ENCODE assay signal across 10 cellular contexts in the genomic region with DNA sequence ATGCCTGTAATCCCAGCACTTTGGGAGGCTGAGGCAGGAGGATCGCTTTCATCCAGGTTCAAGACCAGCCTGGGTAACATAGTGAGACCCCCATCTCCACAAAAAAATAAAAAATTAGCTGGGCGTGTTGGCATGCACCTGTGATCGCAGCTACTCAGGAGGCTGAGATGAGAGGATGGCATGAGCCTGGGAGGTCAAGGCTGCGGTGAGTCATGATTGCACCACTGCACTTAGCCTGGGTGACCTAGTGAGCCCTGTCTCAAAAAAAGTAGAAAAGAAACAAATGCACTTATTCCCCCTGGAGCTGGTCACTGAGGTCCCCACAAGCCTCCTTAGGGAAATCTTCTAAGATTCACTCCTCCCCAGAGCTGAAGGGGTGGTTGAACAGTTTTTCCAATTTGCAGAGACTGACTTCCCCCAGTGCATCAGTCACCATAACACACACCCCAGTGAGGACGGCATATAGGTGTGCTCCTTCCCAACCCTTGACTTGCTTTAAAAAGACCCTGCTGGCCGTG. TPM values are rescaled to one million over a fixed set of nuclear protein-coding genes. Genes with fewer than 3 reads are reported as not detected.
DNase-seq lines count a peak whose midpoint lies in the region; ATAC-seq and TF ChIP-seq lines count a peak whose summit lies in the region.
"Had no signal": no experiment of that assay in that cellular context is flagged by ENCODE, and none has a peak within 500 bp of the region (broad histone marks: within the 10 kb centered on the region; RNA-seq: fewer than 3 reads in every experiment).

No MANE protein-coding gene starts in this region.

- no peak overlapping the region for H3K4me2 ChIP-seq in neuronal stem cell (ENCODE audit: insufficient read depth, low read length, poor library complexity, severe bottlenecking)

- peaks cover 0 to 9% of the 10 kb centered on the region in 2 donors for H3K4me1 ChIP-seq in naive thymus-derived CD4-positive, alpha-beta T cell (ENCODE audit: control insufficient read depth in 2 of 2, insufficient read depth in 2 of 2, low read length in 2 of 2)
- H3K4me1 ChIP-seq in neuronal stem cell (ENCODE audit: control insufficient read depth in 2 of 2, insufficient read depth in 1 of 2, low read depth in 1 of 2, low read length in 2 of 2) = peaks cover 17 to 43% of the 10 kb centered on the region in 2 donors

- H3K27ac ChIP-seq in epithelial cell of prostate (peak overlapping the region; percentile 84), neuronal stem cell (replicated peaks; ENCODE audit: low read length) (no peak overlapping the region)
- no peak overlapping the region for H3K27ac ChIP-seq in naive thymus-derived CD4-positive, alpha-beta T cell (ENCODE audit: low read depth, low read length)

- H2AK5ac ChIP-seq in neuronal stem cell (ENCODE audit: low read depth, low read length) = no peak overlapping the region

- no peak overlapping the region for H2BK15ac ChIP-seq in neuronal stem cell (ENCODE audit: low read length)

- CTCF ChIA-PET in naive thymus-derived CD4-positive, alpha-beta T cell (lab: Charles Lee) = interaction anchor here (0.7 to 1.6 kb wide), 4 partner anchors 43 to 126 kb away, joined by 3 to 6 read pairs (median 4); no protein-coding TSS in a partner anchor

- no peak for ATAC-seq in stimulated activated naive CD8-positive, alpha-beta T cell treated with anti-CD3 and anti-CD28 coated beads, Interleukin-15, amount 100 ng/mL, for 72 hours
- ATAC-seq in stimulated activated naive CD8-positive, alpha-beta T cell treated with anti-CD3 and anti-CD28 coated beads, Interleukin-15, Interleukin-2, amounts not matched to agents 100 U/mL and 50 U/mL, for 24 hours = no peak
- ATAC-seq in naive thymus-derived CD4-positive, alpha-beta T cell = no peak

- H4K91ac ChIP-seq in neuronal stem cell (ENCODE audit: low read depth, low read length, poor library complexity) = no peak overlapping the region

- H3K27me3 Mint-ChIP-seq in stimulated activated naive CD8-positive, alpha-beta T cell treated with anti-CD3 and anti-CD28 coated beads, Interleukin-15, amount 100 ng/mL, for 72 hours = peaks cover 63% of the 10 kb centered on the region
- H3K27me3 Mint-ChIP-seq in naive thymus-derived CD4-positive, alpha-beta T cell = peaks cover 17 to 47% (median 36%) of the 10 kb centered on the region in 5 donors

- H3K9ac ChIP-seq in neuronal stem cell (ENCODE audit: low read depth, low read length, poor library complexity) = no peak overlapping the region

- H2BK120ac ChIP-seq in neuronal stem cell (ENCODE audit: low read depth, low read length) = no peak overlapping the region

- peaks cover 0 to 2% (median 0%) of the 10 kb centered on the region in 5 donors for H3K36me3 Mint-ChIP-seq in naive thymus-derived CD4-positive, alpha-beta T cell

- H4K8ac ChIP-seq in neuronal stem cell (ENCODE audit: low read depth, low read length) = no peak overlapping the region

- no peak overlapping the region for H3K23ac ChIP-seq in neuronal stem cell (ENCODE audit: low read depth, low read length, poor library complexity)

- no peak overlapping the region for H2AFZ ChIP-seq in neuronal stem cell (ENCODE audit: low read length)

- POLR2A ChIA-PET in naive thymus-derived CD4-positive, alpha-beta T cell (lab: Charles Lee) = interaction anchor here (0.6 kb wide), 1 partner anchor 21 kb away, joined by 6 read pairs; no protein-coding TSS in a partner anchor

- no peaks in the 10 kb centered on the region for H3K9me3 ChIP-seq in naive thymus-derived CD4-positive, alpha-beta T cell (ENCODE audit: control insufficient read depth in 2 of 3, low read length in 3 of 3)
- H3K9me3 ChIP-seq in neuronal stem cell (replicated peaks in 1 of 2; ENCODE audit: control insufficient read depth in 2 of 2, insufficient read depth in 1 of 2, low read depth in 1 of 2, low read length in 2 of 2) = no peaks in the 10 kb centered on the region

- H3K36me3 ChIP-seq in naive thymus-derived CD4-positive, alpha-beta T cell (ENCODE audit: control insufficient read depth in 2 of 3, insufficient read depth in 3 of 3, low read length in 3 of 3) = no peaks in the 10 kb centered on the region
- no peaks in the 10 kb centered on the region for H3K36me3 ChIP-seq in neuronal stem cell (replicated peaks in 1 of 2; ENCODE audit: control insufficient read depth in 2 of 2, insufficient read depth in 2 of 2, low read length in 2 of 2)

- peak overlapping the region; percentile 50 to 82 for H3K4me3 Mint-ChIP-seq in stimulated activated naive CD8-positive, alpha-beta T cell treated with anti-CD3 and anti-CD28 coated beads, Interleukin-15, amount 100 ng/mL, for 72 hours
- peak overlapping the region in 7 of 10 donors; percentile 1 to 77 (median 32) for H3K4me3 Mint-ChIP-seq in naive thymus-derived CD4-positive, alpha-beta T cell

- no peak overlapping the region for H2BK5ac ChIP-seq in neuronal stem cell (ENCODE audit: low read length)

- H3K79me1 ChIP-seq in neuronal stem cell (ENCODE audit: low read depth, low read length) = no peaks in the 10 kb centered on the region

- H3K18ac ChIP-seq in neuronal stem cell (ENCODE audit: low read length) = no peak overlapping the region

- no peaks in the 10 kb centered on the region for H3K9me3 Mint-ChIP-seq in stimulated activated naive CD8-positive, alpha-beta T cell treated with anti-CD3 and anti-CD28 coated beads, Interleukin-15, amount 100 ng/mL, for 72 hours
- H3K9me3 Mint-ChIP-seq in naive thymus-derived CD4-positive, alpha-beta T cell = no peaks in the 10 kb centered on the region
- H3K9me3 Mint-ChIP-seq: T-helper 1 cell treated with Interleukin-12 subunit alpha and Interleukin-12 subunit beta and Interleukin-4 antibody, amounts not matched to agents 30 μg/mL and 1 μg/mL, for 36 hours had no signal

- H3K27ac Mint-ChIP-seq in stimulated activated naive CD8-positive, alpha-beta T cell treated with anti-CD3 and anti-CD28 coated beads, Interleukin-15, amount 100 ng/mL, for 72 hours = no peak overlapping the region
- H3K27ac Mint-ChIP-seq in naive thymus-derived CD4-positive, alpha-beta T cell = no peak overlapping the region
- H3K27ac Mint-ChIP-seq: T-helper 1 cell treated with Interleukin-12 subunit alpha and Interleukin-12 subunit beta and Interleukin-4 antibody, amounts not matched to agents 30 μg/mL and 1 μg/mL, for 36 hours had no signal

- peaks cover 47% of the 10 kb centered on the region for H3K4me1 Mint-ChIP-seq in stimulated activated naive CD8-positive, alpha-beta T cell treated with anti-CD3 and anti-CD28 coated beads, Interleukin-15, amount 100 ng/mL, for 72 hours
- H3K4me1 Mint-ChIP-seq in naive thymus-derived CD4-positive, alpha-beta T cell = peaks cover 7 to 34% (median 27%) of the 10 kb centered on the region in 7 donors

- H3K4me3 ChIP-seq in naive thymus-derived CD4-positive, alpha-beta T cell (ENCODE audit: low read length) = no peak overlapping the region
- H3K4me3 ChIP-seq in neuronal stem cell (ENCODE audit: low read length in 2 of 2) = no peak overlapping the region

- no peak for DNase-seq in stimulated activated naive CD8-positive, alpha-beta T cell treated with anti-CD3 and anti-CD28 coated beads, Interleukin-15, amount 100 ng/mL, for 72 hours
- DNase-seq in stimulated activated naive CD8-positive, alpha-beta T cell treated with anti-CD3 and anti-CD28 coated beads, Interleukin-15, Interleukin-2, amounts not matched to agents 100 U/mL and 50 U/mL, for 24 hours = no peak
- no peak for DNase-seq in epithelial cell of prostate (ENCODE audit: low read depth, low spot score)
- DNase-seq in naive thymus-derived CD4-positive, alpha-beta T cell = no peak
- no peak for DNase-seq in SW 1271 (lab: John Stamatoyannopoulos, UW)
- no peak for DNase-seq in erythroblast (lab: John Stamatoyannopoulos, UW)
- no peak for DNase-seq in neuronal stem cell (ENCODE audit: low spot score)
- DNase-seq in stimulated activated CD8-positive, alpha-beta memory T cell treated with anti-CD3 and anti-CD28 coated beads, Interleukin-4, amount 100 ng/mL, for 48 hours = no peak
- DNase-seq: NCI-H1048 had no signal

- TF ChIP-seq POLR2A in erythroblast (IDR thresholded peaks at IDR 0.05; ENCODE audit: low read length) = no peak

- H2BK12ac ChIP-seq in neuronal stem cell (ENCODE audit: low read length) = no peak overlapping the region

- no CpG with 5 or more reads among the region's 6 CpGs for WGBS in neuronal stem cell (ENCODE audit: extremely low coverage in 2 of 2, insufficient read length in 2 of 2, insufficient replicate concordance in 1 of 2), 2 donors

- intact Hi-C loops in naive thymus-derived CD4-positive, alpha-beta T cell (cut with micrococcal nuclease) = no loop called here

- H3K4ac ChIP-seq in neuronal stem cell (ENCODE audit: low read length) = no peak overlapping the region

- no peak overlapping the region for H3K14ac ChIP-seq in neuronal stem cell (ENCODE audit: low read length)

- peaks cover 0 to 3% of the 10 kb centered on the region in 2 donors for H3K27me3 ChIP-seq in naive thymus-derived CD4-positive, alpha-beta T cell (ENCODE audit: control insufficient read depth in 2 of 2, insufficient read depth in 2 of 2, low read length in 2 of 2)
- H3K27me3 ChIP-seq in neuronal stem cell (ENCODE audit: control insufficient read depth in 3 of 3, insufficient read depth in 3 of 3, low read depth in 1 of 3, low read length in 3 of 3) = peaks cover 10 to 57% (median 53%) of the 10 kb centered on the region in 3 experiments

RNA-seq across cellular contexts. Expression of a gene that starts 1.6 kb away (rescaled TPM):
- 10 to 100 TPM in 1 of 5 experiments, 1 to 10 TPM in 4; 3.8 to 19.3 (median 7.5) TPM for total RNA-seq in naive thymus-derived CD4-positive, alpha-beta T cell
- 10 to 100 TPM; 12.0 to 15.5 TPM for polyA plus RNA-seq in naive thymus-derived CD4-positive, alpha-beta T cell
- polyA plus RNA-seq in neuronal stem cell (2013, experiment 1 of 2) = 6.3 TPM
- polyA plus RNA-seq in neuronal stem cell (2013, experiment 2 of 2) = 6.4 TPM
